In genomic region chr3:134299185-134299887, GRCh38 we compare ENCODE assay signal across 9 cellular contexts. TPM values are rescaled to one million over a fixed set of nuclear protein-coding genes. Genes with fewer than 3 reads are reported as not detected.
DNase-seq lines count a peak whose midpoint lies in the region; ATAC-seq, FAIRE-seq and TF ChIP-seq lines count a peak whose summit lies in the region.
"Had no signal": no experiment of that assay in that cellular context is flagged by ENCODE, and none has a peak within 500 bp of the region (broad histone marks: within the 10 kb centered on the region; RNA-seq: fewer than 3 reads in every experiment).

No MANE protein-coding gene starts in this region.

- TF ChIP-seq EP300 in HepG2 (IDR thresholded peaks at IDR 0.05; ENCODE audit: low read depth in 2 of 2, low read length in 2 of 2) (no peak), HepG2 (CRISPR knock-in tag; IDR thresholded peaks at IDR 0.05; ENCODE audit: borderline replicate concordance) (no peak)

- CTCF ChIA-PET in HCT116 (lab: Charles Lee) (interaction anchor here (0.6 to 1.0 kb wide), 2 partner anchors 87 to 102 kb away, joined by 5 to 6 read pairs; no protein-coding TSS in a partner anchor), HepG2 (lab: Yijun Ruan, JAX; ENCODE audit: low intra/inter-chr PET ratio, low total read pairs) (interaction anchor here (0.6 to 1.7 kb wide), 4 partner anchors 86 to 102 kb away, joined by 3 to 4 read pairs (median 3); no protein-coding TSS in a partner anchor)

- intact Hi-C loops in HCT116 (cut with micrococcal nuclease) = loop anchor here (2.0 to 5.0 kb wide), 3 partner anchors 87 to 1567 kb away; no protein-coding TSS in a partner anchor
- intact Hi-C loops in HepG2 (cut with micrococcal nuclease; ENCODE audit: unreplicated experiment) = loop anchor here (2.0 to 5.0 kb wide), 3 partner anchors 47 to 102 kb away; partner anchors contain the start of gene RYK

- H3K9me3 ChIP-seq in HCT116 (ENCODE audit: control insufficient read depth in 1 of 2, insufficient read depth in 1 of 2, low read depth in 1 of 2, low read length in 2 of 2) (peaks cover 0 to 7% of the 10 kb centered on the region in 2 experiments; a peak in 1 of 4 replicates), HepG2 (ENCODE audit: low read length) (peaks cover 3% of the 10 kb centered on the region; the same call in 1 of the 2 replicates)
- H3K9me3 ChIP-seq: neutrophil had no signal

- H3K27ac ChIP-seq in HCT116 (ENCODE audit: low read depth, low read length) (no peak overlapping the region), HepG2 (ENCODE audit: extremely low read length, insufficient read depth, low read length) (no peak overlapping the region)
- H3K27ac ChIP-seq: neutrophil had no signal

- no TSS peak for BruUV-seq in HCT116 (replicated peaks; lab: Mats Ljungman, UMichigan)
- no TSS peak for BruUV-seq in HepG2 (replicated peaks; lab: Mats Ljungman, UMichigan)

- 18% methylated on average over 4 of the region's 4 CpGs for WGBS in HepG2 (ENCODE audit: low lambda C conversion rate)

- no peak for FAIRE-seq in HepG2 (lab: Jason Lieb, UNC)

- H3K4me1 ChIP-seq in HCT116 (ENCODE audit: control insufficient read depth in 1 of 2, insufficient read depth in 2 of 2, low read length in 2 of 2) (no peaks in the 10 kb centered on the region), HepG2 (ENCODE audit: insufficient read depth, low read length) (peaks cover 10% of the 10 kb centered on the region; the same call in 1 of the 2 replicates)

- no peaks in the 10 kb centered on the region for H3K9me2 ChIP-seq in HCT116 (ENCODE audit: insufficient read depth)

- H3K27me3 ChIP-seq in HCT116 (ENCODE audit: insufficient read depth, low read length) (no peaks in the 10 kb centered on the region), HepG2 (ENCODE audit: control insufficient read depth in 1 of 2, insufficient read depth in 2 of 2, low read length in 2 of 2) (no peaks in the 10 kb centered on the region)

- H3K36me3 ChIP-seq in HCT116 (ENCODE audit: control insufficient read depth in 1 of 2, insufficient read depth in 2 of 2, low read length in 2 of 2) (no peaks in the 10 kb centered on the region), HepG2 (replicated peaks in 1 of 2; ENCODE audit: control insufficient read depth in 1 of 2, insufficient read depth in 2 of 2, low read length in 2 of 2) (no peaks in the 10 kb centered on the region)
- H3K36me3 ChIP-seq: neutrophil had no signal

- RAD21 ChIA-PET in HCT116 (lab: Charles Lee; ENCODE audit: low non-redundant PET in 1 of 2, low total read pairs in 2 of 2, uncharacterized antibody in 2 of 2, unreplicated experiment in 2 of 2) = no interaction called here

- ATAC-seq in HCT116 (peak; percentile 47), HepG2 (peak; percentile 74), GM19023 (IDR thresholded peaks at IDR 0.05; ENCODE audit: unreplicated experiment) (no peak)

- H2AFZ ChIP-seq in HCT116 (ENCODE audit: low read depth, low read length, poor library complexity, severe bottlenecking) (peak overlapping the region; percentile 12), HepG2 (ENCODE audit: low read length) (peak overlapping the region; percentile 88)

- H3K79me2 ChIP-seq in HCT116 (ENCODE audit: insufficient read depth, low read length) = no peaks in the 10 kb centered on the region
- H3K79me2 ChIP-seq in HepG2 (ENCODE audit: insufficient read depth, low read length) = no peaks in the 10 kb centered on the region

- no peaks in the 10 kb centered on the region for H4K20me1 ChIP-seq in HCT116 (ENCODE audit: insufficient read depth)
- H4K20me1 ChIP-seq in HepG2 (ENCODE audit: insufficient read depth, low read length) = no peaks in the 10 kb centered on the region

- POLR2A ChIA-PET in HCT116 (lab: Charles Lee) (interaction anchor here (1.5 kb wide), 1 partner anchor 75 kb away, joined by 3 read pairs; no protein-coding TSS in a partner anchor), HepG2 (lab: Yijun Ruan, JAX) (no interaction called here)

- DNase-seq in AG08395 (ENCODE audit: low spot score) = peak; percentile 50
- no peak for DNase-seq in HCT116 (ENCODE audit: low read depth, low spot score)
- peak; percentile 59 for DNase-seq in astrocyte of the spinal cord (ENCODE audit: low read depth, low spot score)
- no peak for DNase-seq in HepG2 (ENCODE audit: low spot score)
- no peak for DNase-seq in SKM-1 treated with dmso at 0.1 percent for 144 hours (lab: John Stamatoyannopoulos, UW; ENCODE audit: unreplicated experiment)
- no peak for DNase-seq in NCI-H1417 treated with DMSO at 0.1 percent for 48 hours (lab: John Stamatoyannopoulos, UW)
- DNase-seq in islet precursor cell = no peak

- no peak overlapping the region for H3K4me2 ChIP-seq in HCT116 (ENCODE audit: low read length)
- peak overlapping the region; percentile 66 for H3K4me2 ChIP-seq in HepG2 (ENCODE audit: low read depth, low read length)

- TF ChIP-seq POLR2A in HCT116 (IDR thresholded peaks at IDR 0.05; ENCODE audit: borderline replicate concordance, extremely low read depth, insufficient read depth, insufficient read length) (no peak), HepG2 (IDR thresholded peaks at IDR 0.05; ENCODE audit: insufficient read depth in 1 of 2, low read depth in 2 of 2, low read length in 2 of 2) (no peak)

- TF ChIP-seq CTCF in HCT116 (IDR thresholded peaks at IDR 0.05 in 2 of 3, conservative IDR thresholded peaks at IDR 0.05 in 1 of 3; ENCODE audit: borderline replicate concordance in 1 of 3, insufficient read depth in 1 of 3, low read depth in 2 of 3, low read length in 2 of 3) (peak in 1 of 3 experiments; percentile 29; a peak in 1 of 6 replicates), astrocyte of the spinal cord (IDR thresholded peaks at IDR 0.05; ENCODE audit: low read depth, low read length) (peak; percentile 56), HepG2 (CRISPR knock-in tag; IDR thresholded peaks at IDR 0.05) (peak; percentile 55)

- in situ Hi-C loops in astrocyte of the spinal cord (cut with HindIII; ENCODE audit: low sequenced_read_pairs) = no loop called here
- in situ Hi-C loops in HepG2 (cut with HindIII; ENCODE audit: extremely low pct_ligation_motif_present, low pct_unique_long_range_greater_than_20kb) = no loop called here

- H3K4me3 ChIP-seq in HCT116 (replicated peaks in 1 of 2; ENCODE audit: low read depth in 1 of 2, low read length in 2 of 2) (no peak overlapping the region), astrocyte of the spinal cord (ENCODE audit: low read depth, low read length) (no peak overlapping the region), HepG2 (replicated peaks in 1 of 3; ENCODE audit: insufficient read depth in 1 of 3, low read depth in 2 of 3, low read length in 3 of 3) (peak overlapping the region in 1 of 3 experiments; percentile 39; a peak in 2 of 6 replicates)

- H3K9ac ChIP-seq in HCT116 (ENCODE audit: low read length) (no peak overlapping the region), HepG2 (ENCODE audit: insufficient read depth, low read depth, low read length) (0 out of 2 replicates have a peak overlapping the region, but pooled peaks have one; percentile 12)

- TF ChIP-seq RAD21 in HCT116 (IDR thresholded peaks at IDR 0.05; ENCODE audit: low read depth) = peak; percentile 62
- TF ChIP-seq RAD21 in HepG2 (CRISPR knock-in tag; IDR thresholded peaks at IDR 0.05) = no peak

TF ChIP-seq in HCT116, 20 proteins besides CTCF, POLR2A, EP300 and RAD21 (continues in another document):
- no peak for TF ChIP-seq EZH2 (IDR thresholded peaks at IDR 0.05)
- TF ChIP-seq CEBPB (IDR thresholded peaks at IDR 0.05; ENCODE audit: low read depth) = no peak
- TF ChIP-seq SP1 (IDR thresholded peaks at IDR 0.05; ENCODE audit: low read depth) = no peak
- no peak for TF ChIP-seq YY1 (IDR thresholded peaks at IDR 0.05; ENCODE audit: extremely low read depth, insufficient replicate concordance, low read depth, low read length)
- TF ChIP-seq SRF (IDR thresholded peaks at IDR 0.05; ENCODE audit: low read depth) = no peak
- TF ChIP-seq SIN3A (IDR thresholded peaks at IDR 0.05; ENCODE audit: low read depth) = no peak
- TF ChIP-seq ZNF274 (IDR thresholded peaks at IDR 0.05; ENCODE audit: low read depth, low read length) = no peak
- TF ChIP-seq FOSL1 (IDR thresholded peaks at IDR 0.05; ENCODE audit: low read depth) = no peak

TF ChIP-seq in HepG2, 621 proteins besides CTCF, POLR2A, EP300 and RAD21 (continues in another document):
- TF ChIP-seq E2F1 (CRISPR knock-in tag; IDR thresholded peaks at IDR 0.05) = no peak
- TF ChIP-seq ZNF530 (CRISPR knock-in tag; IDR thresholded peaks at IDR 0.05; ENCODE audit: low read depth) = no peak

RNA-seq across cellular contexts. Expression of gene RYK, which starts 48.7 kb away (rescaled TPM):
- total RNA-seq in HCT116 (2021; ENCODE audit: unreplicated experiment) (55.2 TPM), HepG2 (2016; rRNA removed; fragmentation: Illumina TruSeq; extraction: Trizol) (58.7 and 66.2 TPM in 2 replicates)
- 26.6 and 34.7 TPM in 2 replicates for polyA plus RNA-seq in HCT116 (2012)
- 78.1 and 78.2 TPM in 2 replicates for total RNA-seq in HepG2 (2016; cell fraction: cytosol; rRNA removed; fragmentation: Illumina TruSeq; extraction: Trizol; ENCODE audit: low read depth)
- total RNA-seq in HepG2 (2016; cell fraction: insoluble cytoplasmic fraction; rRNA removed; fragmentation: Illumina TruSeq; extraction: Trizol) = 52.1 and 70.0 TPM in 2 replicates
- 77.4 and 91.4 TPM in 2 replicates for total RNA-seq in HepG2 (2016; cell fraction: membrane; rRNA removed; fragmentation: Illumina TruSeq; extraction: Trizol)
- 66.9 and 80.4 TPM in 2 replicates for total RNA-seq in HepG2 (2016; cell fraction: nucleus; rRNA removed; fragmentation: Illumina TruSeq; extraction: Trizol)
- 30.8 and 35.0 TPM in 2 replicates for polyA plus RNA-seq in HepG2 (2011; rRNA removed)
- 16.0 and 20.5 TPM in 2 replicates for polyA plus RNA-seq in HepG2 (2011; cell fraction: cytosol; rRNA removed)
- polyA plus RNA-seq in HepG2 (2011; cell fraction: nucleus; rRNA removed) = 30.8 and 37.4 TPM in 2 replicates
- 29.3 and 30.2 TPM in 2 replicates for polyA plus RNA-seq in HepG2 (2012)
- polyA plus RNA-seq in HepG2 (2016; cell fraction: cytosol; fragmentation: Illumina TruSeq; extraction: Trizol; ENCODE audit: low read depth) = 19.2 and 19.8 TPM in 2 replicates
- polyA plus RNA-seq in HepG2 (2016; cell fraction: insoluble cytoplasmic fraction; fragmentation: Illumina TruSeq; extraction: Trizol; ENCODE audit: low read depth) = 56.6 and 58.1 TPM in 2 replicates
- 49.6 and 56.3 TPM in 2 replicates for polyA plus RNA-seq in HepG2 (2016; cell fraction: membrane; fragmentation: Illumina TruSeq; extraction: Trizol; ENCODE audit: low read depth)
- polyA plus RNA-seq in HepG2 (2016; cell fraction: nucleus; fragmentation: Illumina TruSeq; extraction: Trizol; ENCODE audit: insufficient read depth, low read depth) = 75.7 and 79.3 TPM in 2 replicates
- 40.1 and 68.9 TPM in 2 replicates for polyA minus RNA-seq in HepG2 (2011; rRNA and poly(A)+ RNA removed; ENCODE audit: low replicate concordance)
- polyA minus RNA-seq in HepG2 (2011; cell fraction: cytosol; rRNA and poly(A)+ RNA removed) = 17.1 and 17.7 TPM in 2 replicates
- 93.1 and 104 TPM in 2 replicates for polyA minus RNA-seq in HepG2 (2011; cell fraction: nucleus; rRNA and poly(A)+ RNA removed)

Comparison
In these comparisons a context has a peak if more than half of its experiments do, and no peak if none do; other contexts are left out.
1. DNase-seq: peak in AG08395 (single experiment) and astrocyte of the spinal cord (single experiment); none in HCT116 (single experiment), HepG2 (single experiment), SKM-1 treated with dmso at 0.1 percent for 144 hours (single experiment), NCI-H1417 treated with DMSO at 0.1 percent for 48 hours (single experiment) and islet precursor cell (single experiment).